Comparison of ENCODE assay signal across 34 cellular contexts in the genomic region with DNA sequence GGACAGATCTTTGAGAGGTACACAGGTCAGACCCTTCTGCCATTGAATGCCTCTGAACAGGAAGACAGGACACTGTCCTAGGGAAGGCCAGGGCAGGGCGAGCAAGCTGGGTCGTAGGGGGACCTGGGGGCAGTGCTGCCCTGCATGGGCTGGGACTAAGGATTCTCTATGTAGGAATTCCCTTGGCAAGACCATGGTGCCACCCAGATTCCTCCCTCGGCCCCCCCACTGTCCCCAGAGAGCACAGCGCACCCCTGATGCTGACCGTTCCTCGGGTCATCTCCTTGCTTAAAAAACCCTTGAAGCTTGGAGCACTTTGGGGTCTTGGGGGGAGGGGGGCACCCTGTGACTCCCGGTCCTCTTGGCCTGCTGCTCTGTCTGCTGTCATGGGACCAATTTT.
"Had no signal": no experiment of that assay in that cellular context is flagged by ENCODE, and none has a peak within 500 bp of the region (broad histone marks: within the 10 kb centered on the region; RNA-seq: fewer than 3 reads in every experiment).

No MANE protein-coding gene starts in this region.

- ATAC-seq: activated CD4-positive, CD25-positive, alpha-beta regulatory T cell treated with anti-CD3 and anti-CD28 coated beads, Interleukin-2, amount 50 U/mL, for 24 hours; activated CD8-positive, alpha-beta T cell treated with anti-CD3 and anti-CD28 coated beads for 36 hours; activated naive CD4-positive, alpha-beta T cell treated with anti-CD3 and anti-CD28 coated beads, Interleukin-2, amount 50 U/mL, for 72 hours; activated T-cell treated with anti-CD3 and anti-CD28 coated beads, Interleukin-2, amount 50 U/mL, for 72 hours; esophagus mucosa; heart left ventricle; T-helper 17 cell had no signal

- DNase-seq: activated B cell treated with CpG ODN at 0.5 μM for 24 hours; activated CD4-positive, alpha-beta T cell treated with anti-CD3 and anti-CD28 coated beads for 48 hours; activated CD4-positive, alpha-beta T cell treated with anti-CD3 and anti-CD28 coated beads, Interleukin-2, amount 50 U/mL, for 1 hour; activated CD4-positive, alpha-beta T cell treated with anti-CD3 and anti-CD28 coated beads, Interleukin-2, amount 50 U/mL, for 48 hours; activated CD8-positive, alpha-beta memory T cell treated with anti-CD3 and anti-CD28 coated beads for 24 hours; activated CD8-positive, alpha-beta T cell treated with anti-CD3 and anti-CD28 coated beads for 36 hours; activated gamma-delta T cell; activated naive CD4-positive, alpha-beta T cell; activated naive CD4-positive, alpha-beta T cell treated with anti-CD3 and anti-CD28 coated beads, Interleukin-2, amount 10 ng/mL, durations not matched to agents 7 days and 5 days; activated naive CD8-positive, alpha-beta T cell treated with anti-CD3 and anti-CD28 coated beads, Interleukin-2, amount 10 ng/mL, durations not matched to agents 7 days and 5 days; activated T-cell treated with anti-CD3 and anti-CD28 coated beads, Interleukin-2, amount 50 U/mL, for 1 hour; activated T-cell treated with anti-CD3 and anti-CD28 coated beads, Interleukin-2, amount 50 U/mL, for 72 hours; central memory CD4-positive, alpha-beta T cell; cerebellar nuclear complex; effector memory CD4-positive, alpha-beta T cell; endodermal cell; foreskin fibroblast; T-helper 1 cell; T-helper 17 cell; T1000; WERI-Rb-1 had no signal

- H3K9me3 Mint-ChIP-seq: activated B cell treated with CpG ODN at 0.5 μM for 24 hours; activated CD8-positive, alpha-beta T cell treated with anti-CD3 and anti-CD28 coated beads for 36 hours; activated naive CD4-positive, alpha-beta T cell treated with anti-CD3 and anti-CD28 coated beads, Interleukin-2, amount 10 ng/mL, durations not matched to agents 7 days and 5 days; activated naive CD4-positive, alpha-beta T cell treated with anti-CD3 and anti-CD28 coated beads, Interleukin-2, amount 50 U/mL, for 72 hours; activated naive CD8-positive, alpha-beta T cell treated with anti-CD3 and anti-CD28 coated beads, Interleukin-2, amount 10 ng/mL, durations not matched to agents 7 days and 5 days; activated T-cell treated with anti-CD3 and anti-CD28 coated beads, Interleukin-2, amount 50 U/mL, for 72 hours; brain; dendritic cell treated with granulocyte-macrophage colony-stimulating factor and Interleukin-4, amounts not matched to agents 40 ng/mL and 50 ng/mL, for 4 days; endodermal cell; T-helper 2 cell treated with Interferon-gamma antibody and Interleukin-4, amounts not matched to agents 5 μg/mL and 100 μg/mL, for 36 hours had no signal

- H3K4me3 Mint-ChIP-seq: activated B cell treated with CpG ODN at 0.5 μM for 24 hours; activated CD8-positive, alpha-beta T cell treated with anti-CD3 and anti-CD28 coated beads for 36 hours; activated naive CD4-positive, alpha-beta T cell treated with anti-CD3 and anti-CD28 coated beads, Interleukin-2, amount 10 ng/mL, durations not matched to agents 7 days and 5 days; activated naive CD8-positive, alpha-beta T cell treated with anti-CD3 and anti-CD28 coated beads, Interleukin-2, amount 10 ng/mL, durations not matched to agents 7 days and 5 days; activated T-cell treated with anti-CD3 and anti-CD28 coated beads, Interleukin-2, amount 50 U/mL, for 72 hours; brain; dendritic cell treated with granulocyte-macrophage colony-stimulating factor and Interleukin-4, amounts not matched to agents 40 ng/mL and 50 ng/mL, for 4 days; endodermal cell; T-helper 17 cell; T-helper 2 cell treated with Interferon-gamma antibody and Interleukin-4, amounts not matched to agents 5 μg/mL and 100 μg/mL, for 36 hours had no signal

- H3K4me3 ChIP-seq: ascending aorta, breast epithelium, cardiac muscle cell, coronary artery, dorsolateral prefrontal cortex, heart left ventricle had no signal

- FAIRE-seq: frontal cortex had no signal

- H3K27ac Mint-ChIP-seq: activated B cell treated with CpG ODN at 0.5 μM for 24 hours; activated CD8-positive, alpha-beta T cell treated with anti-CD3 and anti-CD28 coated beads for 36 hours; activated naive CD4-positive, alpha-beta T cell treated with anti-CD3 and anti-CD28 coated beads, Interleukin-2, amount 10 ng/mL, durations not matched to agents 7 days and 5 days; activated naive CD4-positive, alpha-beta T cell treated with anti-CD3 and anti-CD28 coated beads, Interleukin-2, amount 50 U/mL, for 72 hours; activated naive CD8-positive, alpha-beta T cell treated with anti-CD3 and anti-CD28 coated beads, Interleukin-2, amount 10 ng/mL, durations not matched to agents 7 days and 5 days; activated T-cell treated with anti-CD3 and anti-CD28 coated beads, Interleukin-2, amount 50 U/mL, for 72 hours; dendritic cell treated with granulocyte-macrophage colony-stimulating factor and Interleukin-4, amounts not matched to agents 40 ng/mL and 50 ng/mL, for 4 days; endodermal cell; T-helper 17 cell; T-helper 2 cell treated with Interferon-gamma antibody and Interleukin-4, amounts not matched to agents 5 μg/mL and 100 μg/mL, for 36 hours had no signal

- H3K27ac ChIP-seq: breast epithelium, cardiac muscle cell, coronary artery, heart left ventricle, WERI-Rb-1 had no signal

- H3K4me1 Mint-ChIP-seq: activated B cell treated with CpG ODN at 0.5 μM for 24 hours; activated naive CD4-positive, alpha-beta T cell treated with anti-CD3 and anti-CD28 coated beads, Interleukin-2, amount 10 ng/mL, durations not matched to agents 7 days and 5 days; activated naive CD8-positive, alpha-beta T cell treated with anti-CD3 and anti-CD28 coated beads, Interleukin-2, amount 10 ng/mL, durations not matched to agents 7 days and 5 days; T-helper 17 cell had no signal

- H3K27me3 Mint-ChIP-seq: activated B cell treated with CpG ODN at 0.5 μM for 24 hours; activated CD8-positive, alpha-beta T cell treated with anti-CD3 and anti-CD28 coated beads for 36 hours; activated naive CD8-positive, alpha-beta T cell treated with anti-CD3 and anti-CD28 coated beads, Interleukin-2, amount 10 ng/mL, durations not matched to agents 7 days and 5 days; dendritic cell treated with granulocyte-macrophage colony-stimulating factor and Interleukin-4, amounts not matched to agents 40 ng/mL and 50 ng/mL, for 4 days had no signal

- H3K9me3 ChIP-seq: ascending aorta, breast epithelium, heart left ventricle had no signal

- H3K4me1 ChIP-seq: breast epithelium, heart left ventricle had no signal

- H3K36me3 ChIP-seq: breast epithelium, cardiac muscle cell, WERI-Rb-1 had no signal

- H3K36me3 Mint-ChIP-seq: activated naive CD4-positive, alpha-beta T cell treated with anti-CD3 and anti-CD28 coated beads, Interleukin-2, amount 10 ng/mL, durations not matched to agents 7 days and 5 days; activated naive CD8-positive, alpha-beta T cell treated with anti-CD3 and anti-CD28 coated beads, Interleukin-2, amount 10 ng/mL, durations not matched to agents 7 days and 5 days had no signal
